Comparison of ENCODE assay signal across 1 cellular context in genomic region chr1:113949007-113949406, GRCh38.
TF ChIP-seq lines count a peak whose summit lies in the region.

No MANE protein-coding gene starts in this region.

TF ChIP-seq in IMR-90, 13 proteins besides CTCF, POLR2A, EP300 and RAD21:
- TF ChIP-seq RFX5 (IDR thresholded peaks at IDR 0.05; ENCODE audit: low read depth, low read length): no peak
- TF ChIP-seq NFE2L2 (IDR thresholded peaks at IDR 0.05; ENCODE audit: low read depth, low read length): no peak
- TF ChIP-seq SMC3 (IDR thresholded peaks at IDR 0.05; ENCODE audit: low read depth, low read length): peak; percentile 52
